Comparison of ENCODE assay signal across 13 cellular contexts in genomic region chr9:134064711-134065110, GRCh38. TPM values are rescaled to one million over a fixed set of nuclear protein-coding genes. Genes with fewer than 3 reads are reported as not detected.
A peak's percentile ranks its signal among the peaks of the same experiment; 100 is the strongest.
DNase-seq lines count a peak whose midpoint lies in the region; ATAC-seq lines count a peak whose summit lies in the region.
"Had no signal": no experiment of that assay in that cellular context is flagged by ENCODE, and none has a peak within 500 bp of the region (broad histone marks: within the 10 kb centered on the region; RNA-seq: fewer than 3 reads in every experiment).

No MANE protein-coding gene starts in this region.

- no peak for ATAC-seq in activated CD8-positive, alpha-beta T cell treated with anti-CD3 and anti-CD28 coated beads, Interleukin-2, amount 10 ng/mL, durations not matched to agents 7 days and 5 days
- ATAC-seq in memory B cell (ENCODE audit: low read depth) (no peak), GM21528 (IDR thresholded peaks at IDR 0.05; ENCODE audit: low FRiP score, unreplicated experiment) (no peak)
- ATAC-seq in stimulated activated effector memory CD8-positive, alpha-beta T cell treated with anti-CD3 and anti-CD28 coated beads, Interleukin-12 subunit alpha, Interleukin-12 subunit beta, amount 100 ng/mL, for 72 hours: no peak

- DNase-seq in activated T-cell treated with anti-CD3 and anti-CD28 coated beads, Interleukin-2, amount 50 U/mL, for 24 hours: no peak
- no peak for DNase-seq in activated T-cell treated with anti-CD3 and anti-CD28 coated beads, Interleukin-2, amount 50 U/mL, for 1 hour
- DNase-seq in activated CD8-positive, alpha-beta T cell treated with anti-CD3 and anti-CD28 coated beads, Interleukin-2, amount 10 ng/mL, durations not matched to agents 7 days and 5 days: no peak
- DNase-seq in memory B cell (ENCODE audit: low spot score in 2 of 2) (no peak), GM19238 (ENCODE audit: insufficient read length, low spot score) (no peak), dermis blood vessel endothelial cell (no peak)
- no peak for DNase-seq in stimulated activated effector memory CD8-positive, alpha-beta T cell treated with anti-CD3 and anti-CD28 coated beads, Interleukin-12 subunit alpha, Interleukin-12 subunit beta, amount 100 ng/mL, for 72 hours (ENCODE audit: low spot score in 2 of 2)
- DNase-seq: activated CD8-positive, alpha-beta memory T cell treated with anti-CD3 and anti-CD28 coated beads, Interleukin-2, amount 50 U/mL, for 48 hours; DMS53; MG63; SJCRH30; WERI-Rb-1 had no signal

- H3K36me3 Mint-ChIP-seq in activated T-cell treated with anti-CD3 and anti-CD28 coated beads, Interleukin-2, amount 50 U/mL, for 24 hours (ENCODE audit: low read depth): peaks cover 12% of the 10 kb centered on the region
- peaks cover 4% of the 10 kb centered on the region for H3K36me3 Mint-ChIP-seq in activated CD8-positive, alpha-beta T cell treated with anti-CD3 and anti-CD28 coated beads, Interleukin-2, amount 10 ng/mL, durations not matched to agents 7 days and 5 days (ENCODE audit: low read depth)
- H3K36me3 Mint-ChIP-seq in memory B cell: no peaks in the 10 kb centered on the region
- no peaks in the 10 kb centered on the region for H3K36me3 Mint-ChIP-seq in stimulated activated effector memory CD8-positive, alpha-beta T cell treated with anti-CD3 and anti-CD28 coated beads, Interleukin-12 subunit alpha, Interleukin-12 subunit beta, amount 100 ng/mL, for 72 hours

- no peak overlapping the region for H3K27ac Mint-ChIP-seq in activated T-cell treated with anti-CD3 and anti-CD28 coated beads, Interleukin-2, amount 50 U/mL, for 24 hours
- H3K27ac Mint-ChIP-seq in activated CD8-positive, alpha-beta T cell treated with anti-CD3 and anti-CD28 coated beads, Interleukin-2, amount 10 ng/mL, durations not matched to agents 7 days and 5 days: peak overlapping the region; percentile 97
- no peak overlapping the region for H3K27ac Mint-ChIP-seq in memory B cell
- H3K27ac Mint-ChIP-seq in stimulated activated effector memory CD8-positive, alpha-beta T cell treated with anti-CD3 and anti-CD28 coated beads, Interleukin-12 subunit alpha, Interleukin-12 subunit beta, amount 100 ng/mL, for 72 hours: no peak overlapping the region

- POLR2A ChIA-PET in activated CD8-positive, alpha-beta T cell treated with anti-CD3 and anti-CD28 coated beads, Interleukin-2, amount 10 ng/mL, durations not matched to agents 7 days and 5 days (lab: Charles Lee): interaction anchor here (0.6 to 1.6 kb wide), 2 partner anchors 25 to 70 kb away, joined by 3 to 4 read pairs; no protein-coding TSS in a partner anchor

- peaks cover 2% of the 10 kb centered on the region for H3K27me3 Mint-ChIP-seq in activated T-cell treated with anti-CD3 and anti-CD28 coated beads, Interleukin-2, amount 50 U/mL, for 24 hours
- H3K27me3 Mint-ChIP-seq in activated CD8-positive, alpha-beta T cell treated with anti-CD3 and anti-CD28 coated beads, Interleukin-2, amount 10 ng/mL, durations not matched to agents 7 days and 5 days (ENCODE audit: low read depth): peaks cover under 1% of the 10 kb centered on the region
- H3K27me3 Mint-ChIP-seq in memory B cell: no peaks in the 10 kb centered on the region

- H3K9me3 Mint-ChIP-seq in activated T-cell treated with anti-CD3 and anti-CD28 coated beads, Interleukin-2, amount 50 U/mL, for 24 hours: no peaks in the 10 kb centered on the region
- no peaks in the 10 kb centered on the region for H3K9me3 Mint-ChIP-seq in activated CD8-positive, alpha-beta T cell treated with anti-CD3 and anti-CD28 coated beads, Interleukin-2, amount 10 ng/mL, durations not matched to agents 7 days and 5 days (ENCODE audit: insufficient read depth)
- no peaks in the 10 kb centered on the region for H3K9me3 Mint-ChIP-seq in memory B cell
- H3K9me3 Mint-ChIP-seq in stimulated activated effector memory CD8-positive, alpha-beta T cell treated with anti-CD3 and anti-CD28 coated beads, Interleukin-12 subunit alpha, Interleukin-12 subunit beta, amount 100 ng/mL, for 72 hours: no peaks in the 10 kb centered on the region

- CTCF ChIA-PET in activated CD8-positive, alpha-beta T cell treated with anti-CD3 and anti-CD28 coated beads, Interleukin-2, amount 10 ng/mL, durations not matched to agents 7 days and 5 days (lab: Charles Lee): interaction anchor here (0.9 to 1.5 kb wide), 2 partner anchors 39 to 71 kb away, joined by 3 to 5 read pairs; partner anchors contain the start of genes BRD3OS and WDR5

- peak overlapping the region; percentile 92 for H3K4me3 Mint-ChIP-seq in activated T-cell treated with anti-CD3 and anti-CD28 coated beads, Interleukin-2, amount 50 U/mL, for 24 hours
- peak overlapping the region; percentile 34 for H3K4me3 Mint-ChIP-seq in activated CD8-positive, alpha-beta T cell treated with anti-CD3 and anti-CD28 coated beads, Interleukin-2, amount 10 ng/mL, durations not matched to agents 7 days and 5 days
- peak overlapping the region; percentile 69 for H3K4me3 Mint-ChIP-seq in memory B cell
- peak overlapping the region; percentile 83 for H3K4me3 Mint-ChIP-seq in stimulated activated effector memory CD8-positive, alpha-beta T cell treated with anti-CD3 and anti-CD28 coated beads, Interleukin-12 subunit alpha, Interleukin-12 subunit beta, amount 100 ng/mL, for 72 hours

- peaks cover 59% of the 10 kb centered on the region for H3K4me1 Mint-ChIP-seq in activated T-cell treated with anti-CD3 and anti-CD28 coated beads, Interleukin-2, amount 50 U/mL, for 24 hours (ENCODE audit: low read depth)
- peaks cover 39% of the 10 kb centered on the region for H3K4me1 Mint-ChIP-seq in activated CD8-positive, alpha-beta T cell treated with anti-CD3 and anti-CD28 coated beads, Interleukin-2, amount 10 ng/mL, durations not matched to agents 7 days and 5 days (ENCODE audit: low read depth)
- H3K4me1 Mint-ChIP-seq in memory B cell: peaks cover 30% of the 10 kb centered on the region
- H3K4me1 Mint-ChIP-seq in stimulated activated effector memory CD8-positive, alpha-beta T cell treated with anti-CD3 and anti-CD28 coated beads, Interleukin-12 subunit alpha, Interleukin-12 subunit beta, amount 100 ng/mL, for 72 hours: peaks cover 59% of the 10 kb centered on the region

RNA-seq across cellular contexts. Expression of gene BRD3, which starts 3.1 kb away (rescaled TPM):
- total RNA-seq in activated CD8-positive, alpha-beta T cell treated with anti-CD3 and anti-CD28 coated beads, Interleukin-2, amount 10 ng/mL, durations not matched to agents 7 days and 5 days: 10 to 100 TPM; 42.1 to 45.2 TPM
- 12.1 and 22.0 TPM in 2 replicates for total RNA-seq in dermis blood vessel endothelial cell

RNA-seq across cellular contexts. Expression of gene BRD3OS, which starts 39.4 kb away (rescaled TPM):
- total RNA-seq in activated CD8-positive, alpha-beta T cell treated with anti-CD3 and anti-CD28 coated beads, Interleukin-2, amount 10 ng/mL, durations not matched to agents 7 days and 5 days: 10 to 100 TPM; 13.5 to 16.0 TPM
- 5.4 and 15.8 TPM in 2 replicates for total RNA-seq in dermis blood vessel endothelial cell

Comparison
In these comparisons a context has a peak if more than half of its experiments do, and no peak if none do; other contexts are left out.
1. H3K4me3 Mint-ChIP-seq: peak in every context shown above with its lines; median percentile 92 in activated T-cell treated with anti-CD3 and anti-CD28 coated beads, Interleukin-2, amount 50 U/mL, for 24 hours; 83 in stimulated activated effector memory CD8-positive, alpha-beta T cell treated with anti-CD3 and anti-CD28 coated beads, Interleukin-12 subunit alpha, Interleukin-12 subunit beta, amount 100 ng/mL, for 72 hours; 69 in memory B cell; 34 in activated CD8-positive, alpha-beta T cell treated with anti-CD3 and anti-CD28 coated beads, Interleukin-2, amount 10 ng/mL, durations not matched to agents 7 days and 5 days.